Comparison of ENCODE assay signal across 7 cellular contexts in genomic region chr3:46663611-46664135, GRCh38. TPM values are rescaled to one million over a fixed set of nuclear protein-coding genes. Genes with fewer than 3 reads are reported as not detected.
DNase-seq lines count a peak whose midpoint lies in the region; ATAC-seq, FAIRE-seq and TF ChIP-seq lines count a peak whose summit lies in the region.

No MANE protein-coding gene starts in this region.

- no peak overlapping the region for H3K4me3 Mint-ChIP-seq in H9

- DNase-seq in H9: peak; percentile 53
- peak; percentile 56 for DNase-seq in NCI-H510A (lab: John Stamatoyannopoulos, UW)
- peak; percentile 46 for DNase-seq in endothelial cell of umbilical vein (ENCODE audit: low read depth, low spot score)
- peak; percentile 61 for DNase-seq in retina
- no peak for DNase-seq in GOT3 (lab: John Stamatoyannopoulos, UW)
- DNase-seq in KG1 (lab: John Stamatoyannopoulos, UW): no peak

- POLR2A ChIA-PET in endothelial cell of umbilical vein (lab: Charles Lee): no interaction called here

- H4K20me1 ChIP-seq in H9 (ENCODE audit: control insufficient read depth, insufficient read depth, insufficient read length) (no peaks in the 10 kb centered on the region), endothelial cell of umbilical vein (replicated peaks; ENCODE audit: control insufficient read depth, extremely low read depth, insufficient read depth, low read length) (no peaks in the 10 kb centered on the region)

- H2BK12ac ChIP-seq in H9 (ENCODE audit: insufficient read length, low read depth, low read length): no peak overlapping the region

- no TSS peak for BruUV-seq in endothelial cell of umbilical vein (replicated peaks; lab: Mats Ljungman, UMichigan)

- no peaks in the 10 kb centered on the region for H3K79me1 ChIP-seq in H9 (ENCODE audit: insufficient read depth, low read depth, low read length, poor library complexity, severe bottlenecking)

- ATAC-seq in HG02870 (IDR thresholded peaks at IDR 0.05; ENCODE audit: unreplicated experiment): no peak

- no peaks in the 10 kb centered on the region for H3K23me2 ChIP-seq in H9 (ENCODE audit: insufficient read length, low read depth, low read length, poor library complexity, severe bottlenecking)

- no CpG with 5 or more reads among the region's 8 CpGs for WGBS in H9 (ENCODE audit: extremely low coverage, insufficient read length, low lambda C conversion rate)

- H3K4ac ChIP-seq in H9 (ENCODE audit: low read depth, low read length): no peak overlapping the region

- TF ChIP-seq POLR2A in endothelial cell of umbilical vein (IDR thresholded peaks at IDR 0.05; ENCODE audit: low read depth, low read length): no peak

- no peaks in the 10 kb centered on the region for H3K9me1 ChIP-seq in endothelial cell of umbilical vein (replicated peaks; ENCODE audit: control insufficient read depth, extremely low read depth, insufficient read depth, low read length)

- H3K9me3 Mint-ChIP-seq in H9: no peaks in the 10 kb centered on the region

- peaks cover 54 to 55% of the 10 kb centered on the region in 2 experiments for H3K4me1 Mint-ChIP-seq in H9

- H3K27ac Mint-ChIP-seq in H9: no peak overlapping the region

- H3K27me3 Mint-ChIP-seq in H9 (ENCODE audit: low read depth): peaks cover 6% of the 10 kb centered on the region

- no peak overlapping the region for H3K14ac ChIP-seq in H9 (ENCODE audit: insufficient read depth, low read length)

- no peak overlapping the region for H3K27ac ChIP-seq in H9 (ENCODE audit: insufficient read length, low read depth, low read length)
- H3K27ac ChIP-seq in endothelial cell of umbilical vein (ENCODE audit: insufficient read depth, low read depth, low read length): no peak overlapping the region

- H4K5ac ChIP-seq in H9 (ENCODE audit: insufficient read length, low read depth, low read length): no peak overlapping the region

- H2BK5ac ChIP-seq in H9 (ENCODE audit: insufficient read length, low read length): no peak overlapping the region

- no peaks in the 10 kb centered on the region for H3K36me3 ChIP-seq in endothelial cell of umbilical vein (ENCODE audit: control insufficient read depth in 2 of 2, extremely low read depth in 1 of 2, insufficient read depth in 2 of 2, low read length in 2 of 2)

- H2AFZ ChIP-seq in H9 (ENCODE audit: low read length): no peak overlapping the region
- H2AFZ ChIP-seq in endothelial cell of umbilical vein (ENCODE audit: low read depth, low read length): no peak overlapping the region

- no peak overlapping the region for H3K56ac ChIP-seq in H9 (ENCODE audit: insufficient read length, low read depth, low read length)

- no peak overlapping the region for H3K18ac ChIP-seq in H9 (ENCODE audit: insufficient read length, low read depth, low read length)

- no peak overlapping the region for H2BK20ac ChIP-seq in H9 (ENCODE audit: low read depth, low read length, poor library complexity, severe bottlenecking)

- no peak overlapping the region for H3K9ac ChIP-seq in H9 (ENCODE audit: extremely low read depth, insufficient read length, low read length)
- H3K9ac ChIP-seq in endothelial cell of umbilical vein (replicated peaks; ENCODE audit: extremely low read depth, insufficient read depth, low read length): no peak overlapping the region

- H3K9me3 ChIP-seq in H9 (ENCODE audit: control insufficient read depth, low read depth, low read length): no peaks in the 10 kb centered on the region
- no peaks in the 10 kb centered on the region for H3K9me3 ChIP-seq in endothelial cell of umbilical vein (replicated peaks; ENCODE audit: control insufficient read depth, insufficient read depth, low read length)

- peaks cover 11% of the 10 kb centered on the region; the same call in 1 of the 2 replicates for H3K4me1 ChIP-seq in H9 (ENCODE audit: insufficient read depth, low read length)
- H3K4me1 ChIP-seq in endothelial cell of umbilical vein (ENCODE audit: control insufficient read depth, extremely low read depth, insufficient read depth, low read length): no peaks in the 10 kb centered on the region

- no peak overlapping the region for H2BK120ac ChIP-seq in H9 (ENCODE audit: low read depth, low read length, poor library complexity, severe bottlenecking)

- TF ChIP-seq CTCF in H9 (conservative IDR thresholded peaks at IDR 0.05) (peak; percentile 68), endothelial cell of umbilical vein (IDR thresholded peaks at IDR 0.05; ENCODE audit: extremely low read depth in 1 of 2, insufficient read depth in 1 of 2, low read depth in 1 of 2, low read length in 2 of 2) (peak; percentile 12 to 16)

- dilution Hi-C loops in endothelial cell of umbilical vein (cut with MboI; ENCODE audit: extremely low pct_ligation_motif_present, low sequenced_read_pairs): no loop called here

- H3K23ac ChIP-seq in H9 (ENCODE audit: insufficient read length, low read depth, low read length): no peak overlapping the region

- H4K91ac ChIP-seq in H9 (ENCODE audit: insufficient read length, low read depth, low read length): no peak overlapping the region

- no peak overlapping the region for H3K4me2 ChIP-seq in H9 (ENCODE audit: insufficient read depth, insufficient read length, low read length)
- H3K4me2 ChIP-seq in endothelial cell of umbilical vein (ENCODE audit: insufficient read depth, low read length): no peak overlapping the region

- no peak overlapping the region for H3T11ph ChIP-seq in H9 (ENCODE audit: low read length)

- intact Hi-C loops in endothelial cell of umbilical vein (cut with micrococcal nuclease): no loop called here

- no peak overlapping the region for H2AK5ac ChIP-seq in H9 (ENCODE audit: insufficient read length, low read length)

- no peaks in the 10 kb centered on the region for H3K36me3 Mint-ChIP-seq in H9 (ENCODE audit: insufficient read depth in 1 of 3, low read depth in 3 of 3)

- no peak overlapping the region for H4K8ac ChIP-seq in H9 (replicated peaks; ENCODE audit: insufficient read length, low read depth, low read length)

- no peak overlapping the region for H3K4me3 ChIP-seq in endothelial cell of umbilical vein (replicated peaks in 1 of 3; ENCODE audit: insufficient read depth in 1 of 3, low read depth in 1 of 3, low read length in 3 of 3)

- FAIRE-seq in endothelial cell of umbilical vein (lab: Jason Lieb, UNC): peak; percentile 79

- no peaks in the 10 kb centered on the region for H3K27me3 ChIP-seq in H9 (ENCODE audit: insufficient read depth, low read length)
- no peaks in the 10 kb centered on the region for H3K27me3 ChIP-seq in endothelial cell of umbilical vein (ENCODE audit: control insufficient read depth in 2 of 2, insufficient read depth in 2 of 2, low read length in 2 of 2)

- CTCF ChIA-PET in endothelial cell of umbilical vein (lab: Charles Lee): interaction anchor here (0.5 to 1.8 kb wide), 21 partner anchors 9 to 246 kb away, joined by 3 to 22 read pairs (median 5); partner anchors contain the start of genes ALS2CL and TMIE

- no peaks in the 10 kb centered on the region for H3K79me2 ChIP-seq in H9 (ENCODE audit: insufficient read depth, low read length)
- no peaks in the 10 kb centered on the region for H3K79me2 ChIP-seq in endothelial cell of umbilical vein (ENCODE audit: control insufficient read depth, insufficient read depth, low read length)

- no peak overlapping the region for H2BK15ac ChIP-seq in H9 (ENCODE audit: low read depth, low read length)

TF ChIP-seq in endothelial cell of umbilical vein, 7 proteins besides CTCF, POLR2A, EP300 and RAD21 (continues in another document):
- TF ChIP-seq JUN (IDR thresholded peaks at IDR 0.05; ENCODE audit: borderline replicate concordance, insufficient read depth, insufficient read length, low read depth): no peak

RNA-seq across cellular contexts. Expression of gene ALS2CL, which starts 29.8 kb away (rescaled TPM):
- total RNA-seq in H9 (2021) (4.9 and 5.0 TPM in 2 replicates), endothelial cell of umbilical vein (9.7 and 10.1 TPM in 2 replicates)
- 7.3 and 7.8 TPM in 2 replicates for polyA plus RNA-seq in endothelial cell of umbilical vein
- 2.7 and 3.3 TPM in 2 replicates for polyA plus RNA-seq in endothelial cell of umbilical vein (2011; cell fraction: cytosol; rRNA removed)
- polyA plus RNA-seq in endothelial cell of umbilical vein (2011; cell fraction: nucleus; rRNA removed): 58.7 and 78.9 TPM in 2 replicates
- polyA plus RNA-seq in endothelial cell of umbilical vein (2012): 6.6 and 7.5 TPM in 2 replicates
- polyA minus RNA-seq in endothelial cell of umbilical vein: 7.5 and 8.4 TPM in 2 replicates
- 6.0 TPM for polyA minus RNA-seq in endothelial cell of umbilical vein (2011; cell fraction: cytosol; rRNA and poly(A)+ RNA removed)
- 11.3 and 12.9 TPM in 2 replicates for polyA minus RNA-seq in endothelial cell of umbilical vein (2011; cell fraction: nucleus; rRNA and poly(A)+ RNA removed)

RNA-seq across cellular contexts. Expression of gene TMIE, which starts 37.5 kb away (rescaled TPM):
- 0.63 and 0.66 TPM in 2 replicates for total RNA-seq in H9 (2021)
- 0.18 and 0.27 TPM in 2 replicates for total RNA-seq in endothelial cell of umbilical vein
- 0.15 and 0.16 TPM in 2 replicates for polyA plus RNA-seq in endothelial cell of umbilical vein
- 0.14 and 0.38 TPM in 2 replicates for polyA plus RNA-seq in endothelial cell of umbilical vein (2011; cell fraction: cytosol; rRNA removed)
- polyA plus RNA-seq in endothelial cell of umbilical vein (2011; cell fraction: nucleus; rRNA removed): 0.20 and 0.29 TPM in 2 replicates
- 0.23 TPM in 1 of 2 replicates, not detected in the other for polyA plus RNA-seq in endothelial cell of umbilical vein (2012)
- polyA minus RNA-seq in endothelial cell of umbilical vein: 0.17 TPM in 1 of 2 replicates, not detected in the other
- not detected for polyA minus RNA-seq in endothelial cell of umbilical vein (2011; cell fraction: cytosol; rRNA and poly(A)+ RNA removed)
- polyA minus RNA-seq in endothelial cell of umbilical vein (2011; cell fraction: nucleus; rRNA and poly(A)+ RNA removed): 0.24 TPM in 1 of 2 replicates, not detected in the other

RNA-seq across cellular contexts. Expression of gene FAM240A, which starts 51.3 kb away (rescaled TPM):
- 0.11 TPM in 1 of 2 replicates, not detected in the other for total RNA-seq in H9 (2021)
- not detected in 2 replicates for total RNA-seq in endothelial cell of umbilical vein
- polyA plus RNA-seq in endothelial cell of umbilical vein: not detected in 2 replicates
- not detected in 2 replicates for polyA plus RNA-seq in endothelial cell of umbilical vein (2011; cell fraction: cytosol; rRNA removed)
- polyA plus RNA-seq in endothelial cell of umbilical vein (2011; cell fraction: nucleus; rRNA removed): not detected in 2 replicates
- polyA plus RNA-seq in endothelial cell of umbilical vein (2012): not detected in 2 replicates
- not detected in 2 replicates for polyA minus RNA-seq in endothelial cell of umbilical vein
- not detected for polyA minus RNA-seq in endothelial cell of umbilical vein (2011; cell fraction: cytosol; rRNA and poly(A)+ RNA removed)
- not detected in 2 replicates for polyA minus RNA-seq in endothelial cell of umbilical vein (2011; cell fraction: nucleus; rRNA and poly(A)+ RNA removed)

RNA-seq across cellular contexts. Expression of gene PRSS50, which starts 54.0 kb away (rescaled TPM):
- total RNA-seq in H9 (2021) (0.24 and 0.59 TPM in 2 replicates), endothelial cell of umbilical vein (not detected in 2 replicates)
- polyA plus RNA-seq in endothelial cell of umbilical vein: not detected in 2 replicates
- not detected in 2 replicates for polyA plus RNA-seq in endothelial cell of umbilical vein (2011; cell fraction: cytosol; rRNA removed)
- polyA plus RNA-seq in endothelial cell of umbilical vein (2011; cell fraction: nucleus; rRNA removed): not detected in 2 replicates
- not detected in 2 replicates for polyA plus RNA-seq in endothelial cell of umbilical vein (2012)
- polyA minus RNA-seq in endothelial cell of umbilical vein: not detected in 2 replicates
- not detected for polyA minus RNA-seq in endothelial cell of umbilical vein (2011; cell fraction: cytosol; rRNA and poly(A)+ RNA removed)
- not detected in 2 replicates for polyA minus RNA-seq in endothelial cell of umbilical vein (2011; cell fraction: nucleus; rRNA and poly(A)+ RNA removed)

Comparison
In these comparisons a context has a peak if more than half of its experiments do, and no peak if none do; other contexts are left out.
1. DNase-seq: peak in H9 (single experiment), NCI-H510A (single experiment), endothelial cell of umbilical vein (single experiment) and retina (single experiment); none in GOT3 (single experiment) and KG1 (single experiment).